ENCODE assay signal across 24 cellular contexts in the genomic region with DNA sequence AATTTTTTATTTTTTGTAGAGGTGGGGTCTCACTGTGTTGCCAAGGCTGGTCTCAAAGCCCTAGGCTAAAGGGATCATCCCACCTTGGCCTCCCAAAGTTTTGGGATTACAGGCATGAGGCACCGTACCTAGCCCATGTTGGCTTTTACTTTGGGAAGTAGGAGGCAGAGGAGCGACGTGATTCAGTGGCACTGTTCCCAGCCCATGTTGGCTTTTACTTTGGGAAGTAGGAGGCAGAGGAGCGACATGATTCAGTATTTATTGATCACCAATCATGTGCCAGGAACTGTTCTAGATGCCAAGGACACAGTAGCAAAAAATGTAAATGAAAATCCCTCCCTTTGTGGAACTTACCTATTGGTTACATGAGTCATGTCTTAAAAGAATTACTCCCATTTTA.
"Had no signal": no experiment of that assay in that cellular context is flagged by ENCODE, and none has a peak within 500 bp of the region (broad histone marks: within the 10 kb centered on the region; RNA-seq: fewer than 3 reads in every experiment).

No MANE protein-coding gene starts in this region.

- H3K27ac ChIP-seq: coronary artery, esophagus squamous epithelium, ovary, stomach, thyroid gland had no signal

- H3K27me3 ChIP-seq: esophagus squamous epithelium, ovary, stomach, thyroid gland had no signal

- H3K4me3 Mint-ChIP-seq: immature natural killer cell; memory B cell; mesothelial cell of epicardium; naive thymus-derived CD4-positive, alpha-beta T cell; type B pancreatic cell had no signal

- DNase-seq: dermis blood vessel endothelial cell; effector memory CD4-positive, alpha-beta T cell; esophagus squamous epithelium; hypothalamus; immature natural killer cell; islet precursor cell; kidney glomerular epithelial cell; left colon; left ventricle myocardium superior; mucosa of descending colon; naive thymus-derived CD4-positive, alpha-beta T cell; occipital lobe; ovary; stimulated activated CD4-positive, alpha-beta T cell treated with anti-CD3 and anti-CD28 coated beads, Interleukin-12 subunit alpha, Interleukin-12 subunit beta, amount 100 ng/mL, for 4 hours; stimulated activated CD4-positive, alpha-beta T cell treated with anti-CD3 and anti-CD28 coated beads, Interleukin-4, amount 100 ng/mL, for 1 hour; stomach; thyroid gland had no signal

- ATAC-seq: left colon; left ventricle myocardium superior; mucosa of descending colon; naive thymus-derived CD4-positive, alpha-beta T cell; sciatic nerve had no signal

- H3K36me3 ChIP-seq: ovary, thyroid gland had no signal

- H3K27me3 Mint-ChIP-seq: memory B cell, type B pancreatic cell had no signal

- H3K4me1 ChIP-seq: esophagus squamous epithelium, stomach, thyroid gland had no signal

- H3K27ac Mint-ChIP-seq: immature natural killer cell; memory B cell; mesothelial cell of epicardium; naive thymus-derived CD4-positive, alpha-beta T cell; type B pancreatic cell had no signal

- H3K4me3 ChIP-seq: coronary artery, esophagus squamous epithelium, lung, mucosa of descending colon, ovary, smooth muscle cell, stomach, thyroid gland had no signal

- H3K9me3 Mint-ChIP-seq: immature natural killer cell, memory B cell, mesothelial cell of epicardium had no signal

- H3K9me3 ChIP-seq: esophagus squamous epithelium, mucosa of descending colon, ovary, stomach, thyroid gland had no signal

- H3K4me1 Mint-ChIP-seq: immature natural killer cell; memory B cell; naive thymus-derived CD4-positive, alpha-beta T cell had no signal
